8 cellular contexts compared by ENCODE assay signal in the genomic region with DNA sequence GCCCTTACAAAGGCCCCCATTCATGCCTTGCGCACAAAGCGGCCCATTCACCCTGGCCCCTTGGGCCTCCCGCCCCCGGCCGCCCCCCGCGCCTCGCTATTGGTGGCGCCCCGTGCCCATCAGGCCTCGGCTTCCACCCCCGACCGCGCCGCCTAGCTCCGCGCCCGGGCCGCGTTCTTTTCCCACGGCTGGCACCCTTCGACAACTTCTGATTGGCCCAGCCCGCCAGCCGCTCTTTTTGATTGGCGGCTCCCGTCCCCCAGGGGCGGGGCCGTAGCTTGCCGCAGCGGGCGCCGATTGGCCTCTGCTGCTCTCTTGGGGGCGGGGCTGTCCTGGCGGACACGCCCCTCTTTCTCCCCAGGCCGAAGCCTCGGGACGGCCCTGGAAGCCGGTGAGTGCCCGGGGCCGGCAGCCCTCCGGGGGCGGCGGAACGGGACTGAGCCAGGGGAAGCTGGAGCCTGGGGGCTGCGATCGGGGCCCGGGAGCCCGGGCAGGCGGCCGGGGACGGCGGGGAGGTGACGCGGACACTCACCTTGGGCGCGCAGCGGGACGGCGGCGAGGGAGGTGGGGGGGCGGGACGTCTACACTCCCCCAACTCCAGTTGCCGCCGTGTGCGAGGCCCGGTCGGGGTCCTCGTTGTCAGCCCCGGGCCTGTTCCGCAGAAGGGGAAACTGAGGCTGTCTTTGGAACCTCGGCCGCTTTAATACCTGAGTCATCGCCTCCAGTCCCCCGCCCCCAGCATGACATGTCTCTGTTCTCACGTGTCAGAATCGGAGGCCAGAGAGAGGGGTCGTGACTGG. TPM values are rescaled to one million over a fixed set of nuclear protein-coding genes. Genes with fewer than 3 reads are reported as not detected.
DNase-seq lines count a peak whose midpoint lies in the region; ATAC-seq and TF ChIP-seq lines count a peak whose summit lies in the region.

MYH14 (plus strand) TSS at position 342 of the 800 bp plus-strand sequence. CDS start 6,744 bp downstream, outside the sequence.

- H3K9me3 ChIP-seq in colonic mucosa: no peaks in the 10 kb centered on the region
- no peaks in the 10 kb centered on the region for H3K9me3 ChIP-seq in left lung

- peak; percentile 84 for ATAC-seq in left lung
- ATAC-seq in HG02798 (IDR thresholded peaks at IDR 0.05; ENCODE audit: poor library complexity, unreplicated experiment): no peak

- H3K27me3 ChIP-seq in colonic mucosa: peaks cover 11% of the 10 kb centered on the region
- peaks cover 14 to 64% of the 10 kb centered on the region in 2 donors for H3K27me3 ChIP-seq in left lung

- H3K4me3 ChIP-seq in colonic mucosa (peak within 1 kb of the TSS; percentile 46), left lung (peak within 1 kb of the TSS; percentile 43 to 46)

- TF ChIP-seq CTCF in colonic mucosa (IDR thresholded peaks at IDR 0.05) (no peak), left lung (IDR thresholded peaks at IDR 0.05) (no peak), GM10266 (IDR thresholded peaks at IDR 0.05; ENCODE audit: control insufficient read depth, insufficient read depth, low read depth, missing control alignments) (no peak)

- intact Hi-C loops in colonic mucosa (cut with DNase I) (no loop called here), left lung (cut with DNase I) (no loop called here)

- DNase-seq in GM03348 (ENCODE audit: low spot score) (peak; percentile 50), NCI-H2196 treated with DMSO at 0.1 percent for 48 hours (lab: John Stamatoyannopoulos, UW; ENCODE audit: unreplicated experiment) (peak; percentile 95), colonic mucosa (peak; percentile 91), left lung (peak; percentile 86 to 89), GDM1 (lab: John Stamatoyannopoulos, UW) (no peak), GM10266 (ENCODE audit: extremely low spot score) (no peak)
- peak; percentile 2 for DNase-seq in stimulated activated CD8-positive, alpha-beta memory T cell treated with anti-CD3 and anti-CD28 coated beads, Interleukin-4, amount 100 ng/mL, for 24 hours (ENCODE audit: low read depth)

- no peaks in the 10 kb centered on the region for H3K36me3 ChIP-seq in colonic mucosa
- no peaks in the 10 kb centered on the region for H3K36me3 ChIP-seq in left lung

- H3K4me1 ChIP-seq in colonic mucosa (no peaks in the 10 kb centered on the region), left lung (no peaks in the 10 kb centered on the region)

- H3K27ac ChIP-seq in colonic mucosa (peak within 1 kb of the TSS; percentile 88), left lung (peak within 1 kb of the TSS; percentile 35 to 48)

- peak within 1 kb of the TSS; percentile 86 to 89 for H3K9ac ChIP-seq in colonic mucosa (ENCODE audit: low read depth in 2 of 2, low read length in 2 of 2)

RNA-seq across cellular contexts. Expression of gene MYH14, which starts in this region (rescaled TPM):
- total RNA-seq in colonic mucosa (100 to 1,000 TPM; 506 to 509 TPM), left lung (100 to 1,000 TPM; 101 to 195 TPM)

Comparison
In these comparisons a context has a peak if more than half of its experiments do, and no peak if none do; other contexts are left out.
1. DNase-seq: peak in GM03348 (single experiment), NCI-H2196 treated with DMSO at 0.1 percent for 48 hours (single experiment), colonic mucosa (single experiment), left lung (2 of 2) and stimulated activated CD8-positive, alpha-beta memory T cell treated with anti-CD3 and anti-CD28 coated beads, Interleukin-4, amount 100 ng/mL, for 24 hours (single experiment); none in GDM1 (single experiment) and GM10266 (single experiment).